24 cellular contexts compared by ENCODE assay signal in the genomic region with DNA sequence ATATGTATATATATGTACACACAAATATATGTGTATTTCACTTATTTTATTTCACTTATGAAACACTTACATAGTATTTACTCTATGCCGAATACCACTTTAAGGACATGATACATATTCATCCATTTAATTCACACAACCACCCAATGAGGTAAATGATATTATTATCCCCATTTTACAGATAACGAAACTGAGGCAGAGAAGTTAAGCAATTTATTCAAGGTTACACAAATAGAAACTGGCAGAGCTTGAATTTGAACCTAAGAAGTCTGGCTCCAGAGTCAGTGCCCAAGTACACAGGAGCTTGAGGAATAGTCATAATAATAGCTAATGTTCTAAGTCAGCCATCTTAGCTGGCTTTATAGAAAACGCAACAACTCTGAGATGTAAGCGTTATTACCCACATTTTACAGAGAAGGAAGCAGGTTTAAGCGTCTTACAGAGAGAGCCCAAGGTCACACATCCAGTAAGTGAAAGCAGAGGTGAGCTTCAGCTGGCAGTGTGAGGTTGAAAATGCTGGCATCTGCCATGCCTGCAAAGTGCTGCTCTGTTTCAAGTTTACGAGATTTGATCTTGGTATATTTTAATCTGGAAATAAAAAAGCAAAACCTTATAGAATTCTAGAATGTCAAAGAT.
"Had no signal": no experiment of that assay in that cellular context is flagged by ENCODE, and none has a peak within 500 bp of the region (broad histone marks: within the 10 kb centered on the region; RNA-seq: fewer than 3 reads in every experiment).

No MANE protein-coding gene starts in this region.

- H3K4me3 ChIP-seq: gastroesophageal sphincter, right atrium auricular region, transverse colon had no signal

- H3K36me3 Mint-ChIP-seq: activated CD4-positive, alpha-beta memory T cell treated with anti-CD3 and anti-CD28 coated beads for 36 hours; activated naive CD4-positive, alpha-beta T cell treated with anti-CD3 and anti-CD28 coated beads, Interleukin-2, amount 10 ng/mL, durations not matched to agents 7 days and 5 days; activated naive CD8-positive, alpha-beta T cell treated with anti-CD3 and anti-CD28 coated beads, Interleukin-2, amount 10 ng/mL, durations not matched to agents 7 days and 5 days; naive thymus-derived CD8-positive, alpha-beta T cell had no signal

- H3K27ac ChIP-seq: brain microvascular endothelial cell, gastroesophageal sphincter, right atrium auricular region, transverse colon, VCaP had no signal

- DNase-seq: activated CD4-positive, alpha-beta memory T cell treated with anti-CD3 and anti-CD28 coated beads for 36 hours; activated CD4-positive, alpha-beta T cell treated with anti-CD3 and anti-CD28 coated beads, Interleukin-2, amount 10 ng/mL, durations not matched to agents 24 days and 14 days; activated CD4-positive, CD25-positive, alpha-beta regulatory T cell treated with anti-CD3 and anti-CD28 coated beads, Interleukin-2, amount 50 U/mL, for 72 hours; activated CD8-positive, alpha-beta memory T cell treated with anti-CD3 and anti-CD28 coated beads, Interleukin-2, amount 50 U/mL, for 4 hours; activated effector memory CD4-positive, alpha-beta T cell treated with anti-CD3 and anti-CD28 coated beads, Interleukin-2, amount 50 U/mL, for 16 hours; activated naive CD4-positive, alpha-beta T cell treated with anti-CD3 and anti-CD28 coated beads, Interleukin-2, amount 10 ng/mL, durations not matched to agents 7 days and 5 days; activated naive CD8-positive, alpha-beta T cell treated with anti-CD3 and anti-CD28 coated beads, Interleukin-2, amount 10 ng/mL, durations not matched to agents 7 days and 5 days; activated T-cell treated with anti-CD3 and anti-CD28 coated beads, Interleukin-2, amount 50 U/mL, for 1 hour; brain microvascular endothelial cell; cortex of kidney; hippocampal formation; naive thymus-derived CD8-positive, alpha-beta T cell; stimulated activated CD4-positive, alpha-beta T cell treated with anti-CD3 and anti-CD28 coated beads, Interleukin-15, amount 100 ng/mL, for 24 hours; stimulated activated CD4-positive, alpha-beta T cell treated with anti-CD3 and anti-CD28 coated beads, Interleukin-2, amount 100 ng/mL, for 24 hours; stimulated activated naive CD4-positive, alpha-beta T cell; T-helper 9 cell; transverse colon had no signal

- H3K4me1 ChIP-seq: gastroesophageal sphincter, right atrium auricular region, transverse colon had no signal

- H3K9me3 Mint-ChIP-seq: activated CD4-positive, alpha-beta memory T cell treated with anti-CD3 and anti-CD28 coated beads for 36 hours; activated CD4-positive, alpha-beta T cell treated with anti-CD3 and anti-CD28 coated beads, Interleukin-2, amount 10 ng/mL, durations not matched to agents 24 days and 14 days; activated naive CD4-positive, alpha-beta T cell treated with anti-CD3 and anti-CD28 coated beads, Interleukin-2, amount 10 ng/mL, durations not matched to agents 7 days and 5 days; activated naive CD8-positive, alpha-beta T cell treated with anti-CD3 and anti-CD28 coated beads, Interleukin-2, amount 10 ng/mL, durations not matched to agents 7 days and 5 days; activated T-helper 1 cell treated with anti-CD3 and anti-CD28 coated beads, Interleukin-12 subunit alpha, Interleukin-12 subunit beta, Interleukin-2, Interleukin-4 antibody, amounts not matched to agents 30 ng/mL and 10 ng/mL and 1 ng/mL, durations not matched to agents 14 hours and 24 hours and 36 hours; naive thymus-derived CD8-positive, alpha-beta T cell had no signal

- H3K27me3 Mint-ChIP-seq: activated CD4-positive, alpha-beta memory T cell treated with anti-CD3 and anti-CD28 coated beads for 36 hours; naive thymus-derived CD8-positive, alpha-beta T cell had no signal

- H3K4me1 Mint-ChIP-seq: activated CD4-positive, alpha-beta T cell treated with anti-CD3 and anti-CD28 coated beads, Interleukin-2, amount 10 ng/mL, durations not matched to agents 24 days and 14 days; activated naive CD4-positive, alpha-beta T cell treated with anti-CD3 and anti-CD28 coated beads, Interleukin-2, amount 10 ng/mL, durations not matched to agents 7 days and 5 days; activated naive CD8-positive, alpha-beta T cell treated with anti-CD3 and anti-CD28 coated beads, Interleukin-2, amount 10 ng/mL, durations not matched to agents 7 days and 5 days had no signal

- H3K36me3 ChIP-seq: brain microvascular endothelial cell, gastroesophageal sphincter, right atrium auricular region, transverse colon had no signal

- H3K4me3 Mint-ChIP-seq: activated CD4-positive, alpha-beta memory T cell treated with anti-CD3 and anti-CD28 coated beads for 36 hours; activated CD4-positive, alpha-beta T cell treated with anti-CD3 and anti-CD28 coated beads, Interleukin-2, amount 10 ng/mL, durations not matched to agents 24 days and 14 days; activated naive CD4-positive, alpha-beta T cell treated with anti-CD3 and anti-CD28 coated beads, Interleukin-2, amount 10 ng/mL, durations not matched to agents 7 days and 5 days; activated naive CD8-positive, alpha-beta T cell treated with anti-CD3 and anti-CD28 coated beads, Interleukin-2, amount 10 ng/mL, durations not matched to agents 7 days and 5 days; activated T-helper 1 cell treated with anti-CD3 and anti-CD28 coated beads, Interleukin-12 subunit alpha, Interleukin-12 subunit beta, Interleukin-2, Interleukin-4 antibody, amounts not matched to agents 30 ng/mL and 10 ng/mL and 1 ng/mL, durations not matched to agents 14 hours and 24 hours and 36 hours; naive thymus-derived CD8-positive, alpha-beta T cell had no signal

- H3K9me3 ChIP-seq: gastroesophageal sphincter, right atrium auricular region, transverse colon had no signal

- ATAC-seq: gastroesophageal sphincter; naive thymus-derived CD8-positive, alpha-beta T cell had no signal

- FAIRE-seq: astrocyte, endothelial cell of umbilical vein, TTC549 had no signal

- H3K27ac Mint-ChIP-seq: activated CD4-positive, alpha-beta memory T cell treated with anti-CD3 and anti-CD28 coated beads for 36 hours; activated CD4-positive, alpha-beta T cell treated with anti-CD3 and anti-CD28 coated beads, Interleukin-2, amount 10 ng/mL, durations not matched to agents 24 days and 14 days; activated naive CD4-positive, alpha-beta T cell treated with anti-CD3 and anti-CD28 coated beads, Interleukin-2, amount 10 ng/mL, durations not matched to agents 7 days and 5 days; activated naive CD8-positive, alpha-beta T cell treated with anti-CD3 and anti-CD28 coated beads, Interleukin-2, amount 10 ng/mL, durations not matched to agents 7 days and 5 days; activated T-helper 1 cell treated with anti-CD3 and anti-CD28 coated beads, Interleukin-12 subunit alpha, Interleukin-12 subunit beta, Interleukin-2, Interleukin-4 antibody, amounts not matched to agents 30 ng/mL and 10 ng/mL and 1 ng/mL, durations not matched to agents 14 hours and 24 hours and 36 hours; naive thymus-derived CD8-positive, alpha-beta T cell had no signal

- H3K27me3 ChIP-seq: brain microvascular endothelial cell, gastroesophageal sphincter, right atrium auricular region, transverse colon had no signal
